1 cellular context compared by ENCODE assay signal in the genomic region with DNA sequence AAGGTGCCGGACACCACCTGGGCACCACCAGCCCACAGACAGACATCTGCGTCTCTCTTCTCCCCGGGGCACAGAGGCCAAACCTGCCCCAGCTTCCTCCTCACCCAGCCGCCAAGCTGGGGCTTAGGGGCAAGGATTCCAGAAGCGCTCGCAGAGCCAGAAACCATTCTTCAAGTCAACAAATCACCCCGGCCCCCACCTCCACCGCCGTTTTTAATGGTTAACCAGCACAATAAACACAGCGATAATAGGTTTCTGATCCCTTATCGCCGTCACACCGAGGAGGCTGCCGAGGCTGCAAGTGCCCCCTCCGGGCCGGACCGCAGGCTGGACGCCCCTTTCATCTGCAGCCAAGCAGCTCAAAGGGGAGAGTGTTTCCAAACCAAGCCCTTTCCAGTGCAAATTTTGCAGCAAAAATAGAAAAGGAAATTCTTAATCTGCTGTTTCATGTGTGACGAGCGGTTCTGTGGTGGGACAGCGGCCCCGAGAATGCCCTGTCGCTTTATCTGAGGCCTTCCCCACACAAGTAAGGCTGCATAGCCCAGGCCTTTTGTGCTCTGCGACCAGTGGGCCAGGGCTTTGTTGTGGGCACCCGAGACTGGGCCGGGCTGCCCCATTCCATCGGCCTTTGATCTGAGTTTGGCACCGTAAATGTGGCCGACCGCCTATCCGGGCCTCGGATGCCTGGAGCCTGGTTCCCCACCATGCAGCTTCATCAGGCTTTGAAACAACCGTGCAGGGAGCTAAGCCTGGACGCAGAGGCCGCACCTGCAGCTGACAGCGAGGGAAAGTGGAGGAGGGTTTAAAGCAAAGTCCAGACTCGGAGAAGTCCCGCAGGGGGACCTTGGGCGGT.
TF ChIP-seq lines count a peak whose summit lies in the region.

No MANE protein-coding gene starts in this region.

TF ChIP-seq in HepG2, 621 proteins besides CTCF, POLR2A, EP300 and RAD21 (continued from another document and continues in another):
- TF ChIP-seq, protein P1, sequence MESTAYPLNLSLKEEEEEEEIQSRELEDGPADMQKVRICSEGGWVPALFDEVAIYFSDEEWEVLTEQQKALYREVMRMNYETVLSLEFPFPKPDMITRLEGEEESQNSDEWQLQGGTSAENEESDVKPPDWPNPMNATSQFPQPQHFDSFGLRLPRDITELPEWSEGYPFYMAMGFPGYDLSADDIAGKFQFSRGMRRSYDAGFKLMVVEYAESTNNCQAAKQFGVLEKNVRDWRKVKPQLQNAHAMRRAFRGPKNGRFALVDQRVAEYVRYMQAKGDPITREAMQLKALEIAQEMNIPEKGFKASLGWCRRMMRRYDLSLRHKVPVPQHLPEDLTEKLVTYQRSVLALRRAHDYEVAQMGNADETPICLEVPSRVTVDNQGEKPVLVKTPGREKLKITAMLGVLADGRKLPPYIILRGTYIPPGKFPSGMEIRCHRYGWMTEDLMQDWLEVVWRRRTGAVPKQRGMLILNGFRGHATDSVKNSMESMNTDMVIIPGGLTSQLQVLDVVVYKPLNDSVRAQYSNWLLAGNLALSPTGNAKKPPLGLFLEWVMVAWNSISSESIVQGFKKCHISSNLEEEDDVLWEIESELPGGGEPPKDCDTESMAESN (CRISPR knock-in tag; conservative IDR thresholded peaks at IDR 0.05) = no peak; the same call in 1 of the 2 replicates
- TF ChIP-seq CSRNP2 (CRISPR knock-in tag; conservative IDR thresholded peaks at IDR 0.05; ENCODE audit: low read depth) (no peak), DMTF1 (CRISPR knock-in tag; IDR thresholded peaks at IDR 0.05) (no peak), PRPF4 (IDR thresholded peaks at IDR 0.05; ENCODE audit: low read depth, low read length, poor library complexity, severe bottlenecking) (no peak), HNF4G (IDR thresholded peaks at IDR 0.05; ENCODE audit: borderline replicate concordance, low read depth, low read length) (peak; percentile 61), HNF4G (CRISPR knock-in tag; IDR thresholded peaks at IDR 0.05; ENCODE audit: borderline replicate concordance, low read depth) (0 out of 2 replicates have a peak, but pooled peaks have one; percentile 44), MBNL3 (CRISPR knock-in tag; conservative IDR thresholded peaks at IDR 0.05) (no peak), ZNF337 (CRISPR knock-in tag; IDR thresholded peaks at IDR 0.05; ENCODE audit: borderline replicate concordance, low read depth) (no peak), FOXJ3 (CRISPR knock-in tag; IDR thresholded peaks at IDR 0.05; ENCODE audit: borderline replicate concordance) (no peak; the same call in 1 of the 2 replicates), NR2C2 (CRISPR knock-in tag; IDR thresholded peaks at IDR 0.05; ENCODE audit: borderline replicate concordance) (no peak), SP140L (CRISPR knock-in tag; IDR thresholded peaks at IDR 0.05; ENCODE audit: borderline replicate concordance) (no peak), NCOA2 (CRISPR knock-in tag; IDR thresholded peaks at IDR 0.05) (peak; percentile 79), KAT2B (IDR thresholded peaks at IDR 0.05; ENCODE audit: borderline replicate concordance, low read depth, low read length) (no peak), KLF11 (CRISPR knock-in tag; IDR thresholded peaks at IDR 0.05) (no peak), IKZF4 (CRISPR knock-in tag; IDR thresholded peaks at IDR 0.05; ENCODE audit: borderline replicate concordance, low read depth, not compliant biosample characterization) (no peak), MEIS1 (CRISPR knock-in tag; IDR thresholded peaks at IDR 0.05; ENCODE audit: borderline replicate concordance) (no peak), MTA1 (CRISPR knock-in tag; IDR thresholded peaks at IDR 0.05; ENCODE audit: borderline replicate concordance) (peak; percentile 86; the same call in 1 of the 2 replicates), MBD4 (IDR thresholded peaks at IDR 0.05; ENCODE audit: borderline replicate concordance, low read length) (no peak), ADNP (CRISPR knock-in tag; IDR thresholded peaks at IDR 0.05) (no peak), RARA (CRISPR knock-in tag; IDR thresholded peaks at IDR 0.05) (peak; percentile 46; the same call in 1 of the 2 replicates), KMT2B (CRISPR knock-in tag; IDR thresholded peaks at IDR 0.05) (no peak), AKNA (CRISPR knock-in tag; IDR thresholded peaks at IDR 0.05; ENCODE audit: borderline replicate concordance) (no peak), SRSF9 (IDR thresholded peaks at IDR 0.05; ENCODE audit: borderline replicate concordance, insufficient read depth, low read depth, low read length, poor library complexity, severe bottlenecking) (no peak), DPF2 (CRISPR knock-in tag; IDR thresholded peaks at IDR 0.05; ENCODE audit: borderline replicate concordance, low read depth) (peak; percentile 4; the same call in 1 of the 2 replicates), ZNF710 (CRISPR knock-in tag; IDR thresholded peaks at IDR 0.05; ENCODE audit: borderline replicate concordance) (no peak; the same call in 1 of the 2 replicates), ZNF552 (CRISPR knock-in tag; IDR thresholded peaks at IDR 0.05; ENCODE audit: borderline replicate concordance) (no peak), MLLT10 (CRISPR knock-in tag; IDR thresholded peaks at IDR 0.05) (no peak), CBX2 (IDR thresholded peaks at IDR 0.05; ENCODE audit: low read depth, low read length) (no peak), CBX2 (CRISPR knock-in tag; IDR thresholded peaks at IDR 0.05; ENCODE audit: low read depth) (no peak), NPAS2 (CRISPR knock-in tag; IDR thresholded peaks at IDR 0.05; ENCODE audit: borderline replicate concordance) (no peak), U2AF1 (optimal IDR thresholded peaks at IDR 0.05; ENCODE audit: low read depth, low read length) (no peak), ZEB1 (IDR thresholded peaks at IDR 0.05; ENCODE audit: insufficient replicate concordance, low read depth) (peak; percentile 33), ATF2 (CRISPR knock-in tag; IDR thresholded peaks at IDR 0.05) (0 out of 2 replicates have a peak, but pooled peaks have one; percentile 44), AKAP8 (CRISPR knock-in tag; IDR thresholded peaks at IDR 0.05) (0 out of 2 replicates have a peak, but pooled peaks have one; percentile 75), ATF7 (IDR thresholded peaks at IDR 0.05) (no peak), ATF7 (CRISPR knock-in tag; IDR thresholded peaks at IDR 0.05) (no peak)
- TF ChIP-seq, protein P2, sequence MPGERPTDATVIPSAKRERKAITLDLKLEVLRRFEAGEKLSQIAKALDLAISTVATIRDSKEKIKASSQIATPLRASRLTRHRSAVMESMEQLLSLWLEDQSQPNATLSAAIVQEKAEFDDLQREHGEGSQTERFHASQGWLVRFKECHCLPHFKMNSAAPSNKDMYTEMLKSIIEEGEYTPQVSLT (CRISPR knock-in tag; IDR thresholded peaks at IDR 0.05; ENCODE audit: borderline replicate concordance, low read depth) = no peak
- TF ChIP-seq, protein P3, sequence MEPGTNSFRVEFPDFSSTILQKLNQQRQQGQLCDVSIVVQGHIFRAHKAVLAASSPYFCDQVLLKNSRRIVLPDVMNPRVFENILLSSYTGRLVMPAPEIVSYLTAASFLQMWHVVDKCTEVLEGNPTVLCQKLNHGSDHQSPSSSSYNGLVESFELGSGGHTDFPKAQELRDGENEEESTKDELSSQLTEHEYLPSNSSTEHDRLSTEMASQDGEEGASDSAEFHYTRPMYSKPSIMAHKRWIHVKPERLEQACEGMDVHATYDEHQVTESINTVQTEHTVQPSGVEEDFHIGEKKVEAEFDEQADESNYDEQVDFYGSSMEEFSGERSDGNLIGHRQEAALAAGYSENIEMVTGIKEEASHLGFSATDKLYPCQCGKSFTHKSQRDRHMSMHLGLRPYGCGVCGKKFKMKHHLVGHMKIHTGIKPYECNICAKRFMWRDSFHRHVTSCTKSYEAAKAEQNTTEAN (CRISPR knock-in tag; conservative IDR thresholded peaks at IDR 0.05) = no peak
- TF ChIP-seq, protein P4, sequence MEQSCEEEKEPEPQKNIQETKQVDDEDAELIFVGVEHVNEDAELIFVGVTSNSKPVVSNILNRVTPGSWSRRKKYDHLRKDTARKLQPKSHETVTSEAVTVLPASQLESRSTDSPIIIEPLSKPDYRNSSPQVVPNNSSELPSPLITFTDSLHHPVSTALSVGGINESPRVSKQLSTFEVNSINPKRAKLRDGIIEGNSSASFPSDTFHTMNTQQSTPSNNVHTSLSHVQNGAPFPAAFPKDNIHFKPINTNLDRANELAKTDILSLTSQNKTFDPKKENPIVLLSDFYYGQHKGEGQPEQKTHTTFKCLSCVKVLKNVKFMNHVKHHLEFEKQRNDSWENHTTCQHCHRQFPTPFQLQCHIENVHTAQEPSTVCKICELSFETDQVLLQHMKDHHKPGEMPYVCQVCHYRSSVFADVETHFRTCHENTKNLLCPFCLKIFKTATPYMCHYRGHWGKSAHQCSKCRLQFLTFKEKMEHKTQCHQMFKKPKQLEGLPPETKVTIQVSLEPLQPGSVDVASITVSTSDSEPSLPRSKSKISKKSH (CRISPR knock-in tag; IDR thresholded peaks at IDR 0.05; ENCODE audit: borderline replicate concordance) = no peak
